Comparison of ENCODE assay signal across 2 cellular contexts in genomic region chr7:1869731-1870130, GRCh38.
TF ChIP-seq lines count a peak whose summit lies in the region.

No MANE protein-coding gene starts in this region.

TF ChIP-seq in HEK293, 187 proteins besides CTCF, POLR2A, EP300 and RAD21:
- 0 out of 2 replicates have a peak, but pooled peaks have one; percentile 12 for TF ChIP-seq HIC1 (tag by site-specific recombination; IDR thresholded peaks at IDR 0.05)
- TF ChIP-seq GLI2 (tag by site-specific recombination; IDR thresholded peaks at IDR 0.05; ENCODE audit: borderline replicate concordance, low read depth), result no peak

TF ChIP-seq in IMR-90, 13 proteins besides CTCF, POLR2A, EP300 and RAD21 (continued from another document):
- TF ChIP-seq USF2 (IDR thresholded peaks at IDR 0.05; ENCODE audit: low read depth, low read length) (no peak), BHLHE40 (IDR thresholded peaks at IDR 0.05; ENCODE audit: low read depth, low read length) (no peak), SMC3 (IDR thresholded peaks at IDR 0.05; ENCODE audit: low read depth, low read length) (no peak), RCOR1 (IDR thresholded peaks at IDR 0.05; ENCODE audit: insufficient replicate concordance, low read length) (no peak), ELK1 (IDR thresholded peaks at IDR 0.05; ENCODE audit: borderline replicate concordance, low read depth, low read length) (no peak)
